In genomic region chr12:111274820-111275219, GRCh38 we compare ENCODE assay signal across 13 cellular contexts.
DNase-seq lines count a peak whose midpoint lies in the region; ATAC-seq, FAIRE-seq and TF ChIP-seq lines count a peak whose summit lies in the region.
"Had no signal": no experiment of that assay in that cellular context is flagged by ENCODE, and none has a peak within 500 bp of the region (broad histone marks: within the 10 kb centered on the region; RNA-seq: fewer than 3 reads in every experiment).

No MANE protein-coding gene starts in this region.

- no peaks in the 10 kb centered on the region for H3K36me3 ChIP-seq in WERI-Rb-1
- peaks cover 0 to 3% (median 0%) of the 10 kb centered on the region in 4 donors for H3K36me3 ChIP-seq in right lobe of liver
- no peaks in the 10 kb centered on the region for H3K36me3 ChIP-seq in gastrocnemius medialis
- H3K36me3 ChIP-seq: suprapubic skin had no signal

- no peak for TF ChIP-seq POLR2A in right lobe of liver (IDR thresholded peaks at IDR 0.05)
- no peak for TF ChIP-seq POLR2A in gastrocnemius medialis (IDR thresholded peaks at IDR 0.05)

- H3K27me3 ChIP-seq in WERI-Rb-1 (ENCODE audit: insufficient read depth, low read depth, severe bottlenecking) (no peaks in the 10 kb centered on the region), right lobe of liver (no peaks in the 10 kb centered on the region), gastrocnemius medialis (peaks cover 14 to 65% (median 27%) of the 10 kb centered on the region in 3 donors)

- no peaks in the 10 kb centered on the region for H3K9me3 ChIP-seq in WERI-Rb-1 (ENCODE audit: severe bottlenecking)
- no peaks in the 10 kb centered on the region for H3K9me3 ChIP-seq in right lobe of liver
- H3K9me3 ChIP-seq in gastrocnemius medialis = no peaks in the 10 kb centered on the region
- H3K9me3 ChIP-seq: suprapubic skin had no signal

- DNase-seq in EH (ENCODE audit: low read depth) (peak; percentile 8), HTR-8/SVneo (ENCODE audit: insufficient read length, low spot score) (peak; percentile 41), WERI-Rb-1 (no peak), right lobe of liver (no peak), gastrocnemius medialis (no peak)
- DNase-seq: activated CD8-positive, alpha-beta T cell treated with anti-CD3 and anti-CD28 coated beads, Interleukin-2, amount 10 ng/mL, durations not matched to agents 7 days and 5 days; kidney glomerular epithelial cell; NCI-H774 had no signal

- H3K4me1 ChIP-seq in right lobe of liver (no peaks in the 10 kb centered on the region), gastrocnemius medialis (no peaks in the 10 kb centered on the region)

- peak; percentile 62 for TF ChIP-seq CTCF in WERI-Rb-1 (IDR thresholded peaks at IDR 0.05; ENCODE audit: low read depth, low read length)
- TF ChIP-seq CTCF in right lobe of liver (IDR thresholded peaks at IDR 0.05) = peak in 3 of 4 donors; percentile 12 to 21 (median 20)
- no peak for TF ChIP-seq CTCF in gastrocnemius medialis (IDR thresholded peaks at IDR 0.05 in 4 of 5, conservative IDR thresholded peaks at IDR 0.05 in 1 of 5)

- ATAC-seq in right lobe of liver (no peak), HG02970 (IDR thresholded peaks at IDR 0.05; ENCODE audit: low FRiP score, unreplicated experiment) (no peak), gastrocnemius medialis (no peak), GM18502 (IDR thresholded peaks at IDR 0.05; ENCODE audit: poor library complexity, unreplicated experiment) (no peak), GM19023 (IDR thresholded peaks at IDR 0.05; ENCODE audit: unreplicated experiment) (no peak)
- ATAC-seq: activated CD8-positive, alpha-beta T cell treated with anti-CD3 and anti-CD28 coated beads, Interleukin-2, amount 10 ng/mL, durations not matched to agents 7 days and 5 days had no signal

- H3K4me3 ChIP-seq in WERI-Rb-1 (ENCODE audit: low read depth, low read length) (no peak overlapping the region), right lobe of liver (no peak overlapping the region), gastrocnemius medialis (no peak overlapping the region)
- H3K4me3 ChIP-seq: suprapubic skin had no signal

- no peak for FAIRE-seq in HTR-8/SVneo (lab: Jason Lieb, UNC)
- FAIRE-seq: colon had no signal

- in situ Hi-C loops in gastrocnemius medialis (cut with MboI; ENCODE audit: low sequenced_read_pairs in 4 of 4) = no loop called here

- H3K27ac ChIP-seq in WERI-Rb-1 (no peak overlapping the region), right lobe of liver (no peak overlapping the region), gastrocnemius medialis (no peak overlapping the region)
- H3K27ac ChIP-seq: suprapubic skin had no signal

- intact Hi-C loops in right lobe of liver (cut with DNase I) = no loop called here
- intact Hi-C loops in gastrocnemius medialis (cut with DNase I; ENCODE audit: low total_unique reads) = no loop called here

- WGBS in right lobe of liver (ENCODE audit: insufficient coverage, low coverage, low lambda C conversion rate, missing lambda C conversion rate) = 55% methylated on average over 3 of the region's 6 CpGs

Comparison
In these comparisons a context has a peak if more than half of its experiments do, and no peak if none do; other contexts are left out.
1. DNase-seq: peak in EH (single experiment) and HTR-8/SVneo (single experiment); none in WERI-Rb-1 (single experiment), right lobe of liver (0 of 3) and gastrocnemius medialis (0 of 2).
2. CTCF ChIP-seq: peak in WERI-Rb-1 (single experiment) and right lobe of liver (3 of 4); none in gastrocnemius medialis (0 of 5).